ENCODE assay signal across 2 cellular contexts in genomic region chr7:149616898-149617297, GRCh38.
TF ChIP-seq lines count a peak whose summit lies in the region.

No MANE protein-coding gene starts in this region.

TF ChIP-seq in Ishikawa, 13 proteins besides CTCF, POLR2A, EP300 and RAD21 (continued from another document):
- TF ChIP-seq, protein P1, sequence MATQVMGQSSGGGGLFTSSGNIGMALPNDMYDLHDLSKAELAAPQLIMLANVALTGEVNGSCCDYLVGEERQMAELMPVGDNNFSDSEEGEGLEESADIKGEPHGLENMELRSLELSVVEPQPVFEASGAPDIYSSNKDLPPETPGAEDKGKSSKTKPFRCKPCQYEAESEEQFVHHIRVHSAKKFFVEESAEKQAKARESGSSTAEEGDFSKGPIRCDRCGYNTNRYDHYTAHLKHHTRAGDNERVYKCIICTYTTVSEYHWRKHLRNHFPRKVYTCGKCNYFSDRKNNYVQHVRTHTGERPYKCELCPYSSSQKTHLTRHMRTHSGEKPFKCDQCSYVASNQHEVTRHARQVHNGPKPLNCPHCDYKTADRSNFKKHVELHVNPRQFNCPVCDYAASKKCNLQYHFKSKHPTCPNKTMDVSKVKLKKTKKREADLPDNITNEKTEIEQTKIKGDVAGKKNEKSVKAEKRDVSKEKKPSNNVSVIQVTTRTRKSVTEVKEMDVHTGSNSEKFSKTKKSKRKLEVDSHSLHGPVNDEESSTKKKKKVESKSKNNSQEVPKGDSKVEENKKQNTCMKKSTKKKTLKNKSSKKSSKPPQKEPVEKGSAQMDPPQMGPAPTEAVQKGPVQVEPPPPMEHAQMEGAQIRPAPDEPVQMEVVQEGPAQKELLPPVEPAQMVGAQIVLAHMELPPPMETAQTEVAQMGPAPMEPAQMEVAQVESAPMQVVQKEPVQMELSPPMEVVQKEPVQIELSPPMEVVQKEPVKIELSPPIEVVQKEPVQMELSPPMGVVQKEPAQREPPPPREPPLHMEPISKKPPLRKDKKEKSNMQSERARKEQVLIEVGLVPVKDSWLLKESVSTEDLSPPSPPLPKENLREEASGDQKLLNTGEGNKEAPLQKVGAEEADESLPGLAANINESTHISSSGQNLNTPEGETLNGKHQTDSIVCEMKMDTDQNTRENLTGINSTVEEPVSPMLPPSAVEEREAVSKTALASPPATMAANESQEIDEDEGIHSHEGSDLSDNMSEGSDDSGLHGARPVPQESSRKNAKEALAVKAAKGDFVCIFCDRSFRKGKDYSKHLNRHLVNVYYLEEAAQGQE (IDR thresholded peaks at IDR 0.05; ENCODE audit: low read depth), result no peak
- TF ChIP-seq TEAD4 (IDR thresholded peaks at IDR 0.05), result no peak
- no peak for TF ChIP-seq TAF1 (IDR thresholded peaks at IDR 0.05; ENCODE audit: low read depth)
- TF ChIP-seq MAX (IDR thresholded peaks at IDR 0.05), result peak; percentile 47; the same call in 1 of the 2 replicates

TF ChIP-seq in K562, 482 proteins besides CTCF, POLR2A, EP300 and RAD21 (continued from another document):
- TF ChIP-seq, protein P2, sequence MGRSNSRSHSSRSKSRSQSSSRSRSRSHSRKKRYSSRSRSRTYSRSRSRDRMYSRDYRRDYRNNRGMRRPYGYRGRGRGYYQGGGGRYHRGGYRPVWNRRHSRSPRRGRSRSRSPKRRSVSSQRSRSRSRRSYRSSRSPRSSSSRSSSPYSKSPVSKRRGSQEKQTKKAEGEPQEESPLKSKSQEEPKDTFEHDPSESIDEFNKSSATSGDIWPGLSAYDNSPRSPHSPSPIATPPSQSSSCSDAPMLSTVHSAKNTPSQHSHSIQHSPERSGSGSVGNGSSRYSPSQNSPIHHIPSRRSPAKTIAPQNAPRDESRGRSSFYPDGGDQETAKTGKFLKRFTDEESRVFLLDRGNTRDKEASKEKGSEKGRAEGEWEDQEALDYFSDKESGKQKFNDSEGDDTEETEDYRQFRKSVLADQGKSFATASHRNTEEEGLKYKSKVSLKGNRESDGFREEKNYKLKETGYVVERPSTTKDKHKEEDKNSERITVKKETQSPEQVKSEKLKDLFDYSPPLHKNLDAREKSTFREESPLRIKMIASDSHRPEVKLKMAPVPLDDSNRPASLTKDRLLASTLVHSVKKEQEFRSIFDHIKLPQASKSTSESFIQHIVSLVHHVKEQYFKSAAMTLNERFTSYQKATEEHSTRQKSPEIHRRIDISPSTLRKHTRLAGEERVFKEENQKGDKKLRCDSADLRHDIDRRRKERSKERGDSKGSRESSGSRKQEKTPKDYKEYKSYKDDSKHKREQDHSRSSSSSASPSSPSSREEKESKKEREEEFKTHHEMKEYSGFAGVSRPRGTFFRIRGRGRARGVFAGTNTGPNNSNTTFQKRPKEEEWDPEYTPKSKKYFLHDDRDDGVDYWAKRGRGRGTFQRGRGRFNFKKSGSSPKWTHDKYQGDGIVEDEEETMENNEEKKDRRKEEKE (IDR thresholded peaks at IDR 0.05; ENCODE audit: borderline replicate concordance in 1 of 2, control insufficient read depth in 1 of 2, low read depth in 2 of 2, low read length in 1 of 2), result no peak
- TF ChIP-seq MTA2 (IDR thresholded peaks at IDR 0.05; ENCODE audit: low read depth) (no peak), POLR2G (IDR thresholded peaks at IDR 0.05; ENCODE audit: low read depth, low read length) (peak; percentile 41; the same call in 1 of the 2 replicates), RHOXF2B (CRISPR knock-in tag; conservative IDR thresholded peaks at IDR 0.05) (no peak), SOX6 (IDR thresholded peaks at IDR 0.05) (no peak), KDM4B (IDR thresholded peaks at IDR 0.05; ENCODE audit: borderline replicate concordance in 2 of 2, low read depth in 1 of 2) (no peak), ZSCAN29 (IDR thresholded peaks at IDR 0.05) (no peak), NRF1 (conservative IDR thresholded peaks at IDR 0.05 in 1 of 2, IDR thresholded peaks at IDR 0.05 in 1 of 2) (no peak), LCOR (CRISPR knock-in tag; IDR thresholded peaks at IDR 0.05) (no peak), HSF4 (CRISPR knock-in tag; IDR thresholded peaks at IDR 0.05; ENCODE audit: borderline replicate concordance) (no peak), ATF1 (CRISPR knock-in tag; IDR thresholded peaks at IDR 0.05) (no peak), ATF1 (tag; IDR thresholded peaks at IDR 0.05) (no peak), ZNF134 (CRISPR knock-in tag; conservative IDR thresholded peaks at IDR 0.05) (no peak)
